ENCODE assay signal across 21 cellular contexts in the genomic region with DNA sequence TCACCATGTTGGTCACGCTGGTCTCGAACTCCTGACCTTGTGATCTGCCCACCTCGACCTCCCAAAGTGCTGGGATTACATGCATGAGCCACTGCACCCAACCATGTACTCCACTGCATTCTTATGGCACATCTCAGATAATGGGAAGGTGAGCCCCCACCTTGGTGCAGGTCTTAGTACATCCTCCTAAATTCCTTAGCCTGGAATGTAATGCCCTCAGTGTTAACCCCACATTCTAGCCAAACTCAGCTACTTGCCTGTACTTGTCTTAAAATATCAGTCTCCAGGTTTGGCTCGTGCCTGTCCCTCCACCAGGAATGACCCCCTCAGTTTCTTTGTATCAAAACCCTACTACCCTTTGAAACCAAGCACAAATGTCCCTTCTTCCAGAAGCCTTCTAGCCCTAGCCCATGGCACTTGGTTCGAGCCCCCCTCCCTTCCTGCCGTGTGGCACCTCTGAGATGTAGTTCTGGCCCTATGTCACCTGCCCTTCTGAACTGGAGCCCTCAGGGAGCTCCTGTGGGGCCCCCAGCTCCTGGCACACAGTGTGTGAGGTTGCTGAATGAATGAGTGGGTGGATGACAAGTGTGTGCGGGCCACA. TPM values are rescaled to one million over a fixed set of nuclear protein-coding genes. Genes with fewer than 3 reads are reported as not detected.
A peak's percentile ranks its signal among the peaks of the same experiment; 100 is the strongest.
DNase-seq lines count a peak whose midpoint lies in the region; ATAC-seq and TF ChIP-seq lines count a peak whose summit lies in the region.
"Had no signal": no experiment of that assay in that cellular context is flagged by ENCODE, and none has a peak within 500 bp of the region (broad histone marks: within the 10 kb centered on the region; RNA-seq: fewer than 3 reads in every experiment).

No MANE protein-coding gene starts in this region.

- no peaks in the 10 kb centered on the region for H3K9me3 ChIP-seq in endodermal cell (ENCODE audit: control insufficient read depth, low read length)

- POLR2A ChIA-PET in activated CD8-positive, alpha-beta T cell treated with anti-CD3 and anti-CD28 coated beads, Interleukin-2, amount 10 ng/mL, durations not matched to agents 7 days and 5 days (lab: Charles Lee) = interaction anchor here (1.4 kb wide), 1 partner anchor 20 kb away, joined by 4 read pairs; a partner anchor contains a TSS

- H3K27ac Mint-ChIP-seq in activated CD8-positive, alpha-beta T cell treated with anti-CD3 and anti-CD28 coated beads, Interleukin-2, amount 10 ng/mL, durations not matched to agents 7 days and 5 days = peak overlapping the region; percentile 11
- H3K27ac Mint-ChIP-seq in nephron progenitor cell (peak overlapping the region; percentile 77), endodermal cell (no peak overlapping the region)

- peaks cover 38% of the 10 kb centered on the region for H3K4me1 Mint-ChIP-seq in activated CD8-positive, alpha-beta T cell treated with anti-CD3 and anti-CD28 coated beads, Interleukin-2, amount 10 ng/mL, durations not matched to agents 7 days and 5 days (ENCODE audit: low read depth)
- peaks cover 34% of the 10 kb centered on the region for H3K4me1 Mint-ChIP-seq in nephron progenitor cell
- peaks cover 24% of the 10 kb centered on the region for H3K4me1 Mint-ChIP-seq in endodermal cell

- CTCF ChIA-PET in activated CD8-positive, alpha-beta T cell treated with anti-CD3 and anti-CD28 coated beads, Interleukin-2, amount 10 ng/mL, durations not matched to agents 7 days and 5 days (lab: Charles Lee) = no interaction called here

- H3K9me3 Mint-ChIP-seq in activated CD8-positive, alpha-beta T cell treated with anti-CD3 and anti-CD28 coated beads, Interleukin-2, amount 10 ng/mL, durations not matched to agents 7 days and 5 days (ENCODE audit: insufficient read depth) = no peaks in the 10 kb centered on the region
- no peaks in the 10 kb centered on the region for H3K9me3 Mint-ChIP-seq in nephron progenitor cell
- H3K9me3 Mint-ChIP-seq in endodermal cell = no peaks in the 10 kb centered on the region
- H3K9me3 Mint-ChIP-seq: CD8-positive, alpha-beta memory T cell had no signal

- H3K4me3 Mint-ChIP-seq in activated CD8-positive, alpha-beta T cell treated with anti-CD3 and anti-CD28 coated beads, Interleukin-2, amount 10 ng/mL, durations not matched to agents 7 days and 5 days = no peak overlapping the region
- H3K4me3 Mint-ChIP-seq in nephron progenitor cell (no peak overlapping the region), endodermal cell (no peak overlapping the region)

- no peaks in the 10 kb centered on the region for H3K36me3 ChIP-seq in endodermal cell (ENCODE audit: control insufficient read depth, insufficient read depth, low read length)

- in situ Hi-C loops in GM13976 (cut with MboI; ENCODE audit: low sequenced_read_pairs, unreplicated experiment) = no loop called here

- H3K27me3 Mint-ChIP-seq in activated CD8-positive, alpha-beta T cell treated with anti-CD3 and anti-CD28 coated beads, Interleukin-2, amount 10 ng/mL, durations not matched to agents 7 days and 5 days (ENCODE audit: low read depth) = peaks cover 13% of the 10 kb centered on the region
- peaks cover 96% of the 10 kb centered on the region for H3K27me3 Mint-ChIP-seq in nephron progenitor cell (ENCODE audit: low read depth, poor library complexity)
- peaks cover 88% of the 10 kb centered on the region for H3K27me3 Mint-ChIP-seq in endodermal cell (ENCODE audit: insufficient read depth)

- H3K36me3 Mint-ChIP-seq in activated CD8-positive, alpha-beta T cell treated with anti-CD3 and anti-CD28 coated beads, Interleukin-2, amount 10 ng/mL, durations not matched to agents 7 days and 5 days (ENCODE audit: low read depth) = no peaks in the 10 kb centered on the region
- H3K36me3 Mint-ChIP-seq in nephron progenitor cell (ENCODE audit: low read depth) = no peaks in the 10 kb centered on the region
- H3K36me3 Mint-ChIP-seq in endodermal cell (ENCODE audit: low read depth) = no peaks in the 10 kb centered on the region
- H3K36me3 Mint-ChIP-seq: CD8-positive, alpha-beta memory T cell had no signal

- no peak overlapping the region for H3K27ac ChIP-seq in endodermal cell (ENCODE audit: low read depth, low read length)
- H3K27ac ChIP-seq: C4-2B had no signal

- TF ChIP-seq CTCF in GM13976 (IDR thresholded peaks at IDR 0.05; ENCODE audit: borderline replicate concordance, control extremely low read depth, extremely low read depth, insufficient read depth, missing control alignments) (no peak), nephron progenitor cell (IDR thresholded peaks at IDR 0.05) (no peak), endodermal cell (conservative IDR thresholded peaks at IDR 0.05) (no peak)

- ATAC-seq in activated CD4-positive, CD25-positive, alpha-beta regulatory T cell treated with anti-CD3 and anti-CD28 coated beads, Interleukin-2, amount 50 U/mL, for 24 hours = no peak
- no peak for ATAC-seq in activated CD8-positive, alpha-beta T cell treated with anti-CD3 and anti-CD28 coated beads, Interleukin-2, amount 10 ng/mL, durations not matched to agents 7 days and 5 days
- ATAC-seq in GM21717 (IDR thresholded peaks at IDR 0.05; ENCODE audit: unreplicated experiment) = no peak

- peak; percentile 8 for DNase-seq in activated CD4-positive, CD25-positive, alpha-beta regulatory T cell treated with anti-CD3 and anti-CD28 coated beads, Interleukin-2, amount 50 U/mL, for 72 hours
- peak; percentile 18 for DNase-seq in GM13976 (ENCODE audit: low spot score)
- DNase-seq in activated CD8-positive, alpha-beta T cell treated with anti-CD3 and anti-CD28 coated beads, Interleukin-2, amount 10 ng/mL, durations not matched to agents 7 days and 5 days = no peak
- DNase-seq in nephron progenitor cell = no peak
- DNase-seq in activated T-cell treated with anti-CD3 and anti-CD28 coated beads, Interleukin-2, amount 50 U/mL, for 48 hours = no peak
- no peak for DNase-seq in endodermal cell
- DNase-seq: AML-193; Calu3; CD8-positive, alpha-beta memory T cell; DMS153; KG1; NCI-H1092 treated with DMSO at 0.1 percent for 48 hours; NCI-H1436 treated with DMSO at 0.1 percent for 48 hours; NCI-H2029; NCI-H2227 treated with DMSO at 0.1 percent for 48 hours; NCI-H510A; NCI-H748 treated with DMSO at 0.1 percent for 48 hours had no signal

- no peak overlapping the region for H3K4me3 ChIP-seq in endodermal cell (ENCODE audit: low read length)

- H3K27me3 ChIP-seq in endodermal cell (ENCODE audit: control insufficient read depth, insufficient read depth, low read length, poor library complexity, severe bottlenecking) = peaks cover 69% of the 10 kb centered on the region

- H3K9ac ChIP-seq in endodermal cell (ENCODE audit: extremely low read depth, low read length, poor library complexity, severe bottlenecking) = no peak overlapping the region

- peaks cover 7% of the 10 kb centered on the region for H3K4me1 ChIP-seq in endodermal cell (ENCODE audit: control insufficient read depth, insufficient read depth, low read length)

- WGBS in endodermal cell (ENCODE audit: insufficient coverage in 1 of 2, insufficient read length in 1 of 2), 2 experiments = 88 to 100% methylated on average over 4 to 7 of the region's 7 CpGs

RNA-seq across cellular contexts. Expression of a gene that starts 8.4 kb away (rescaled TPM):
- total RNA-seq in activated CD8-positive, alpha-beta T cell treated with anti-CD3 and anti-CD28 coated beads, Interleukin-2, amount 10 ng/mL, durations not matched to agents 7 days and 5 days = 1 to 10 TPM; 5.1 to 5.3 TPM
- total RNA-seq in endodermal cell = 1 to 10 TPM in 1 of 2 donors, under 1 TPM in 1; 1.00 to 1.5 TPM
- polyA plus RNA-seq in endodermal cell (2013, experiment 1 of 2) = 0.50 TPM
- 0.25 TPM for polyA plus RNA-seq in endodermal cell (2013, experiment 2 of 2)

RNA-seq across cellular contexts. Expression of a gene that starts 20.8 kb away (rescaled TPM):
- 10 to 100 TPM; 85.9 to 86.1 TPM for total RNA-seq in activated CD8-positive, alpha-beta T cell treated with anti-CD3 and anti-CD28 coated beads, Interleukin-2, amount 10 ng/mL, durations not matched to agents 7 days and 5 days
- total RNA-seq in endodermal cell = 10 to 100 TPM; 97.5 to 98.9 TPM
- polyA plus RNA-seq in endodermal cell (2013, experiment 1 of 2) = 65.0 TPM
- polyA plus RNA-seq in endodermal cell (2013, experiment 2 of 2) = 59.2 TPM

RNA-seq across cellular contexts. Expression of a gene that starts 58.2 kb away (rescaled TPM):
- total RNA-seq in activated CD8-positive, alpha-beta T cell treated with anti-CD3 and anti-CD28 coated beads, Interleukin-2, amount 10 ng/mL, durations not matched to agents 7 days and 5 days = under 1 TPM; 0.18 to 0.21 TPM
- total RNA-seq in endodermal cell = under 1 TPM; 0.22 to 0.26 TPM
- 0.18 TPM for polyA plus RNA-seq in endodermal cell (2013, experiment 1 of 2)
- polyA plus RNA-seq in endodermal cell (2013, experiment 2 of 2) = 0.08 TPM
- total RNA-seq: G401 had no signal
- polyA plus RNA-seq: CD8-positive, alpha-beta memory T cell had no signal

Comparison
In these comparisons a context has a peak if more than half of its experiments do, and no peak if none do; other contexts are left out.
1. DNase-seq: peak in activated CD4-positive, CD25-positive, alpha-beta regulatory T cell treated with anti-CD3 and anti-CD28 coated beads, Interleukin-2, amount 50 U/mL, for 72 hours (single experiment) and GM13976 (single experiment); none in activated CD8-positive, alpha-beta T cell treated with anti-CD3 and anti-CD28 coated beads, Interleukin-2, amount 10 ng/mL, durations not matched to agents 7 days and 5 days (single experiment), nephron progenitor cell (single experiment), activated T-cell treated with anti-CD3 and anti-CD28 coated beads, Interleukin-2, amount 50 U/mL, for 48 hours (0 of 2) and endodermal cell (single experiment).